8 cellular contexts compared by ENCODE assay signal in the genomic region with DNA sequence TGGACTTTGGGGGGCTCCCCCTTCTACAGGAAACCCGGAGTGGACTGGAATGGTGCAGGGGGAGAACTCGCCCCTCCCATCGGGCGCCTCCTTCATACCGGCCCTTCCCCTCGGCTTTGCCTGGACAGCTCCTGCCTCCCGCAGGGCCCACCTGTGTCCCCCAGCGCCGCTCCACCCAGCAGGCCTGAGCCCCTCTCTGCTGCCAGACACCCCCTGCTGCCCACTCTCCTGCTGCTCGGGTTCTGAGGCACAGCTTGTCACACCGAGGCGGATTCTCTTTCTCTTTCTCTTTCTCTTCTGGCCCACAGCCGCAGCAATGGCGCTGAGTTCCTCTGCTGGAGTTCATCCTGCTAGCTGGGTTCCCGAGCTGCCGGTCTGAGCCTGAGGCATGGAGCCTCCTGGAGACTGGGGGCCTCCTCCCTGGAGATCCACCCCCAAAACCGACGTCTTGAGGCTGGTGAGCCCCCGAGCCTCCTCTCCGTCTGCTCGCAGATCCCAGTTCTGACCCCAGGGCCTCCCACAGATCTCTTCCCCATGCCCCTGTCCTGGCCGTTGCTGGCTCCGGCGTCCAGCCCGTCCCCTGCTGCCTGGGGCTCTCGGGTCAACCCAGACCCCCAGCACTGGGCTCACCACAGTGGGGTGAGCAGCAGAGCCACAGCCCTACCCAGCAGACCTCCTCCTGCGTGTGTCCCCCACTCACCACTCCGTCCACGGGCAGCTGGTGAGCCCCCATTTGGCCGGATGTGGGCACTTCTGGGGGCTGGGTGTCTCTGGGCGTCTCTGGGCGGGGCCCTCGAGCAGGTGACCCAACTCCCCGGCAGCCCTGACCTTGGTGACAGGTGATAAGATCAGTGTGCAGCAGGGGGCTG. TPM values are rescaled to one million over a fixed set of nuclear protein-coding genes. Genes with fewer than 3 reads are reported as not detected.
DNase-seq lines count a peak whose midpoint lies in the region; ATAC-seq lines count a peak whose summit lies in the region.

TSS of gene TNFRSF14 (plus strand) at position 95 of the 869 bp plus-strand sequence. CDS start at position 389, 294 bp downstream.

- H4K20me1 ChIP-seq in BLaER1 = no peaks in the 10 kb centered on the region
- H4K20me1 ChIP-seq in Karpas-422 (ENCODE audit: insufficient read depth, low read depth, low read length) = no peaks in the 10 kb centered on the region

- CTCF ChIA-PET in activated CD4-positive, alpha-beta T cell treated with anti-CD3 and anti-CD28 coated beads, Interleukin-2, amount 10 ng/mL, durations not matched to agents 7 days and 5 days (lab: Charles Lee) = interaction anchor here (1.0 to 1.9 kb wide), 6 partner anchors 8 to 30 kb away, joined by 3 to 5 read pairs (median 3); no protein-coding TSS in a partner anchor

- peak within 1 kb of the TSS; percentile 39; the same call in 1 of the 2 replicates for H2AFZ ChIP-seq in Karpas-422 (ENCODE audit: low read length)

- H3K4me1 ChIP-seq in BLaER1 (peaks cover 89% of the 10 kb centered on the region), Karpas-422 (ENCODE audit: low read length) (peaks cover 14% of the 10 kb centered on the region; the same call in 1 of the 2 replicates), duodenal mucosa (ENCODE audit: control insufficient read depth in 1 of 2, insufficient read depth in 2 of 2, low read length in 2 of 2) (peaks cover 24 to 52% of the 10 kb centered on the region in 2 donors), muscle layer of colon (ENCODE audit: insufficient read depth, low read length) (peaks cover 26% of the 10 kb centered on the region), stomach smooth muscle (ENCODE audit: control insufficient read depth, insufficient read depth, low read length) (peaks cover 37% of the 10 kb centered on the region)

- H3K9ac ChIP-seq in BLaER1 (peak within 1 kb of the TSS; percentile 85), Karpas-422 (ENCODE audit: low read length) (peak within 1 kb of the TSS; percentile 66), duodenal mucosa (ENCODE audit: low read depth in 1 of 2, low read length in 2 of 2) (peak within 1 kb of the TSS; percentile 99 to 100), muscle layer of colon (ENCODE audit: low read length) (peak within 1 kb of the TSS; percentile 65), stomach smooth muscle (ENCODE audit: low read length in 2 of 2) (peak within 1 kb of the TSS; percentile 75 to 90)

- H3K4me1 Mint-ChIP-seq in activated CD4-positive, alpha-beta T cell treated with anti-CD3 and anti-CD28 coated beads, Interleukin-2, amount 10 ng/mL, durations not matched to agents 7 days and 5 days = peaks cover 44% of the 10 kb centered on the region

- no peaks in the 10 kb centered on the region for H3K79me2 ChIP-seq in Karpas-422 (ENCODE audit: low read length)

- H3K36me3 ChIP-seq in BLaER1 = no peaks in the 10 kb centered on the region
- no peaks in the 10 kb centered on the region for H3K36me3 ChIP-seq in Karpas-422 (ENCODE audit: insufficient read depth, low read length)
- peaks cover 26 to 35% of the 10 kb centered on the region in 2 donors for H3K36me3 ChIP-seq in duodenal mucosa (ENCODE audit: control insufficient read depth in 1 of 2, insufficient read depth in 2 of 2, low read length in 2 of 2)
- peaks cover 9% of the 10 kb centered on the region for H3K36me3 ChIP-seq in muscle layer of colon (ENCODE audit: insufficient read depth, low read length)
- peaks cover 0 to 5% of the 10 kb centered on the region in 2 donors for H3K36me3 ChIP-seq in stomach smooth muscle (ENCODE audit: control insufficient read depth in 2 of 2, insufficient read depth in 2 of 2, low read length in 2 of 2)

- H3K4me3 ChIP-seq in BLaER1 (peak within 1 kb of the TSS; percentile 66), Karpas-422 (ENCODE audit: low read length) (peak within 1 kb of the TSS; percentile 60), duodenal mucosa (ENCODE audit: low read depth in 1 of 2, low read length in 2 of 2) (peak within 1 kb of the TSS; percentile 96 to 98), muscle layer of colon (ENCODE audit: low read depth in 1 of 2, low read length in 2 of 2) (peak within 1 kb of the TSS; percentile 52 to 96), stomach smooth muscle (ENCODE audit: low read length in 2 of 2) (peak within 1 kb of the TSS; percentile 82 to 90)

- peak within 1 kb of the TSS; percentile 100 for H3K4me3 Mint-ChIP-seq in activated CD4-positive, alpha-beta T cell treated with anti-CD3 and anti-CD28 coated beads, Interleukin-2, amount 10 ng/mL, durations not matched to agents 7 days and 5 days

- DNase-seq in Karpas-422 = peak; percentile 58
- peak; percentile 87 for DNase-seq in activated CD4-positive, alpha-beta T cell treated with anti-CD3 and anti-CD28 coated beads, Interleukin-2, amount 10 ng/mL, durations not matched to agents 7 days and 5 days
- no peak for DNase-seq in NCI-H526 treated with DMSO at 0.1 percent for 48 hours (lab: John Stamatoyannopoulos, UW)

- H3K9me2 ChIP-seq in Karpas-422 (replicated peaks; ENCODE audit: insufficient read depth, low read length) = no peaks in the 10 kb centered on the region

- no peaks in the 10 kb centered on the region for H3K27me3 Mint-ChIP-seq in activated CD4-positive, alpha-beta T cell treated with anti-CD3 and anti-CD28 coated beads, Interleukin-2, amount 10 ng/mL, durations not matched to agents 7 days and 5 days

- H3K4me2 ChIP-seq in BLaER1 (peak within 1 kb of the TSS; percentile 99), Karpas-422 (ENCODE audit: low read depth, low read length, poor library complexity, severe bottlenecking) (peak within 1 kb of the TSS; percentile 58)

- H3K27me3 ChIP-seq in BLaER1 (no peaks in the 10 kb centered on the region), Karpas-422 (ENCODE audit: low read length) (no peaks in the 10 kb centered on the region), duodenal mucosa (ENCODE audit: control insufficient read depth in 1 of 2, insufficient read depth in 2 of 2, low read length in 2 of 2) (no peaks in the 10 kb centered on the region), muscle layer of colon (ENCODE audit: control insufficient read depth in 1 of 2, insufficient read depth in 2 of 2, low read length in 2 of 2) (no peaks in the 10 kb centered on the region), stomach smooth muscle (ENCODE audit: control insufficient read depth in 1 of 2, insufficient read depth in 2 of 2, low read length in 2 of 2) (no peaks in the 10 kb centered on the region)

- POLR2A ChIA-PET in activated CD4-positive, alpha-beta T cell treated with anti-CD3 and anti-CD28 coated beads, Interleukin-2, amount 10 ng/mL, durations not matched to agents 7 days and 5 days (lab: Charles Lee) = interaction anchor here (0.6 to 1.5 kb wide), 5 partner anchors 8 to 646 kb away, joined by 3 to 8 read pairs (median 4); partner anchors contain the start of gene PRXL2B

- H3K9me3 ChIP-seq in BLaER1 = no peaks in the 10 kb centered on the region
- no peaks in the 10 kb centered on the region for H3K9me3 ChIP-seq in Karpas-422 (ENCODE audit: low read length)
- H3K9me3 ChIP-seq in duodenal mucosa (ENCODE audit: control insufficient read depth in 1 of 2, low read length in 2 of 2) = no peaks in the 10 kb centered on the region
- no peaks in the 10 kb centered on the region for H3K9me3 ChIP-seq in muscle layer of colon (ENCODE audit: low read length)
- H3K9me3 ChIP-seq in stomach smooth muscle (ENCODE audit: control insufficient read depth in 2 of 2, low read length in 2 of 2) = no peaks in the 10 kb centered on the region

- ATAC-seq in GM19397 (IDR thresholded peaks at IDR 0.05; ENCODE audit: unreplicated experiment) = peak; percentile 25

- H3K36me3 Mint-ChIP-seq in activated CD4-positive, alpha-beta T cell treated with anti-CD3 and anti-CD28 coated beads, Interleukin-2, amount 10 ng/mL, durations not matched to agents 7 days and 5 days (ENCODE audit: low read depth) = peaks cover 20% of the 10 kb centered on the region

- H3K27ac ChIP-seq in BLaER1 (peak within 1 kb of the TSS; percentile 92), Karpas-422 (ENCODE audit: low read length) (no peak within 1 kb of the TSS), duodenal mucosa (ENCODE audit: low read depth, low read length) (peak within 1 kb of the TSS; percentile 99), muscle layer of colon (ENCODE audit: low read depth, low read length) (peak within 1 kb of the TSS; percentile 90), stomach smooth muscle (ENCODE audit: low read length) (peak within 1 kb of the TSS; percentile 81)

- H3K27ac Mint-ChIP-seq in activated CD4-positive, alpha-beta T cell treated with anti-CD3 and anti-CD28 coated beads, Interleukin-2, amount 10 ng/mL, durations not matched to agents 7 days and 5 days = peak within 1 kb of the TSS; percentile 100

- H3K9me3 Mint-ChIP-seq in activated CD4-positive, alpha-beta T cell treated with anti-CD3 and anti-CD28 coated beads, Interleukin-2, amount 10 ng/mL, durations not matched to agents 7 days and 5 days = no peaks in the 10 kb centered on the region

RNA-seq across cellular contexts. Expression of gene TNFRSF14, which starts in this region (rescaled TPM):
- 10.3 and 15.6 TPM in 2 replicates for total RNA-seq in Karpas-422 (2014; rRNA removed; shearing (Covaris generic); ENCODE audit: low replicate concordance)
- 100 to 1,000 TPM; 182 to 192 TPM for total RNA-seq in activated CD4-positive, alpha-beta T cell treated with anti-CD3 and anti-CD28 coated beads, Interleukin-2, amount 10 ng/mL, durations not matched to agents 7 days and 5 days

Comparison
In these comparisons a context has a peak if more than half of its experiments do, and no peak if none do; other contexts are left out.
1. RNA of gene TNFRSF14 (total RNA-seq): 182 to 192 TPM in activated CD4-positive, alpha-beta T cell treated with anti-CD3 and anti-CD28 coated beads, Interleukin-2, amount 10 ng/mL, durations not matched to agents 7 days and 5 days; 10.3 to 15.6 TPM in Karpas-422; every median in the first group is over 10 times any median in the second.
2. Peak in every context shown above with its lines, with median percentiles within 50 percentile points of each other: H3K4me3 ChIP-seq and H3K9ac ChIP-seq.